Comparison of ENCODE assay signal across 8 cellular contexts in the genomic region with DNA sequence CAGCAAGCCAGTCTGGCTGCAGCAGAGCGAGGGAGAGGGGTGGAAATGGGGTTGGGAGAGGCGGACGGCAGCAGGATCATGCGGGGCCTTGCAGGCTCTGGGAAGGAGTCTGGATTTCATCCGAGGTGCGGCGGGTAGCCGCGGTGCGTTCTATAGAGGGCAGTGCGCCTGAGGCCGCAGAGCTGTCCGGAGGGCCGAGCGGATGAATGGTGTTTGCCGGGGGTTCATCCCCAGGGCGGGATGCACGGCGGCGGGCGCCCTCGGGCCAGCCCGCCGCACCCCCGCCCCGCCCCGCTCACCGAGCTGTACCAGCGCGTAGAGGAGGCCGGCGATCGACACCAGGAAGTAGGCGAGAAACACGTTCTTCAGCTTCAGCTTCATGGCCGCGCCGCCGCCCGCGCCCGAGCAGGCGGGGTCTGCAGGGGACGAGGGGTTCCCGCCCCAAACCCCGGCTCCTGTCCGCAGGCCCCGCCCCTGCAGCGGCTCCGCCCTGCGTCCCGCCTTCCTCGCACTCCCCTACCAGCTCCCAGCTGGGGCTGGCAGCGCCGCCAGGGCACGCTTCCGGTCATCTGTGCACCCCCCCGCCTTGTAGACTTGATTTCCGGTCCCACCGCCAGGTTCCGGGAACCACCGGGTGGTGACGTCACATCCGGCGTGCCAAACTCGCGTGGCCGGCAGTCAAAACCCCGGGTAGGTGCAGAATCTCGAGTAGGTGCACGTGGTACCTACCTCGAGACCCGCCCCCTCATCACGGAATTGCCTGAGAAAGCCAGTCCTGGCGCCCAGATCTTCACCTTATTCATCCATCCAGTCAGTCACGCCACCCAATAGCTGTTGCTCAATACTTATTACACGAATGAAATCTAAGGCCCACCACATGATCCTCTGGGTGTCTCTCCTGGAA. TPM values are rescaled to one million over a fixed set of nuclear protein-coding genes. Genes with fewer than 3 reads are reported as not detected.
DNase-seq lines count a peak whose midpoint lies in the region; ATAC-seq and TF ChIP-seq lines count a peak whose summit lies in the region.

A gene (minus strand): TSS at position 420 of the 904 bp plus-strand sequence. CDS start 39 bp downstream, at position 381.

- peak; percentile 90 for ATAC-seq in HG03196 (IDR thresholded peaks at IDR 0.05; ENCODE audit: unreplicated experiment)
- peak; percentile 92 for ATAC-seq in activated B cell treated with CpG ODN at 0.5 μM for 24 hours (ENCODE audit: low read depth)

- peak within 1 kb of the TSS; percentile 72 to 91 (median 80) for H3K4me3 ChIP-seq in spleen

- H3K9me3 Mint-ChIP-seq in activated B cell treated with CpG ODN at 0.5 μM for 24 hours = no peaks in the 10 kb centered on the region

- in situ Hi-C loops in GM18951 (cut with MboI; ENCODE audit: low sequenced_read_pairs, unreplicated experiment) = no loop called here

- intact Hi-C loops in activated B cell treated with CpG ODN at 0.5 μM for 24 hours (cut with micrococcal nuclease) = loop anchor here (1.0 kb wide), 7 partner anchors 10 to 106 kb away; a partner anchor contains a TSS
- intact Hi-C loops in spleen (cut with DNase I; ENCODE audit: low total_unique reads) = no loop called here

- peak; percentile 93 for TF ChIP-seq POLR2A in GM18951 (IDR thresholded peaks at IDR 0.05; ENCODE audit: extremely low read depth, insufficient read depth, insufficient read length)
- TF ChIP-seq POLR2A in spleen (IDR thresholded peaks at IDR 0.05) = peak in 1 of 3 donors; percentile 86

- POLR2A ChIA-PET in activated B cell treated with CpG ODN at 0.5 μM for 24 hours (lab: Charles Lee) = interaction anchor here (0.5 to 5.1 kb wide), 41 partner anchors 8 to 260 kb away, joined by 3 to 109 read pairs (median 5); a partner anchor contains a TSS

- peak within 1 kb of the TSS; percentile 93 for H3K27ac Mint-ChIP-seq in activated B cell treated with CpG ODN at 0.5 μM for 24 hours

- peaks cover 5 to 54% (median 28%) of the 10 kb centered on the region in 6 donors for H3K36me3 ChIP-seq in spleen

- DNase-seq in AG08395 (ENCODE audit: low spot score) = peak; percentile 99
- DNase-seq in NCI-H345 (lab: John Stamatoyannopoulos, UW) = peak; percentile 99
- peak; percentile 93 for DNase-seq in activated B cell treated with CpG ODN at 0.5 μM for 24 hours
- peak; percentile 56 to 98 (median 96) for DNase-seq in caudate nucleus (lab: John Stamatoyannopoulos, UW)
- peak; percentile 97 for DNase-seq in inferior parietal cortex (ENCODE audit: extremely low spot score)
- DNase-seq in spleen = peak; percentile 99

- H3K36me3 Mint-ChIP-seq in activated B cell treated with CpG ODN at 0.5 μM for 24 hours (ENCODE audit: low read depth) = peaks cover 42% of the 10 kb centered on the region

- WGBS in spleen, 5 donors = 0 to 2% (median 1%) methylated on average over 25 to 77 of the region's 77 CpGs

- H3K27ac ChIP-seq in caudate nucleus (ENCODE audit: low read depth, low read length) = peak within 1 kb of the TSS; percentile 87
- peak within 1 kb of the TSS; percentile 78 to 95 (median 92) for H3K27ac ChIP-seq in spleen

- no peaks in the 10 kb centered on the region for H3K27me3 ChIP-seq in spleen (replicated peaks in 1 of 7)

- no peaks in the 10 kb centered on the region for H3K9me3 ChIP-seq in spleen

- H3K27me3 Mint-ChIP-seq in activated B cell treated with CpG ODN at 0.5 μM for 24 hours = no peaks in the 10 kb centered on the region

- H3K4me1 Mint-ChIP-seq in activated B cell treated with CpG ODN at 0.5 μM for 24 hours = peaks cover 19% of the 10 kb centered on the region

- no peak for TF ChIP-seq CTCF in activated B cell treated with CpG ODN at 0.5 μM for 24 hours (IDR thresholded peaks at IDR 0.05)
- TF ChIP-seq CTCF in spleen (IDR thresholded peaks at IDR 0.05 in 8 of 11, conservative IDR thresholded peaks at IDR 0.05 in 3 of 11) = peak in 7 of 11 experiments; percentile 13 to 71 (median 51)

- H3K4me1 ChIP-seq in spleen = peaks cover 13 to 35% (median 20%) of the 10 kb centered on the region in 6 donors

- CTCF ChIA-PET in activated B cell treated with CpG ODN at 0.5 μM for 24 hours (lab: Charles Lee) = interaction anchor here (0.6 to 2.7 kb wide), 7 partner anchors 10 to 197 kb away, joined by 3 to 16 read pairs (median 3); a partner anchor contains a TSS

- H3K4me3 Mint-ChIP-seq in activated B cell treated with CpG ODN at 0.5 μM for 24 hours = peak within 1 kb of the TSS; percentile 90

RNA-seq across cellular contexts. Expression of the gene that starts here (rescaled TPM):
- total RNA-seq in activated B cell treated with CpG ODN at 0.5 μM for 24 hours = 48.8 and 56.6 TPM in 2 replicates
- 10 to 100 TPM; 25.2 to 43.7 (median 37.1) TPM for total RNA-seq in spleen
- 10 to 100 TPM; 41.9 to 65.7 (median 63.1) TPM for polyA plus RNA-seq in spleen

Comparison
In these comparisons a context has a peak if more than half of its experiments do, and no peak if none do; other contexts are left out.
1. Peak in every context shown above with its lines: DNase-seq, ATAC-seq, H3K4me3 ChIP-seq and H3K27ac ChIP-seq.